ENCODE assay signal across 29 cellular contexts in the genomic region with DNA sequence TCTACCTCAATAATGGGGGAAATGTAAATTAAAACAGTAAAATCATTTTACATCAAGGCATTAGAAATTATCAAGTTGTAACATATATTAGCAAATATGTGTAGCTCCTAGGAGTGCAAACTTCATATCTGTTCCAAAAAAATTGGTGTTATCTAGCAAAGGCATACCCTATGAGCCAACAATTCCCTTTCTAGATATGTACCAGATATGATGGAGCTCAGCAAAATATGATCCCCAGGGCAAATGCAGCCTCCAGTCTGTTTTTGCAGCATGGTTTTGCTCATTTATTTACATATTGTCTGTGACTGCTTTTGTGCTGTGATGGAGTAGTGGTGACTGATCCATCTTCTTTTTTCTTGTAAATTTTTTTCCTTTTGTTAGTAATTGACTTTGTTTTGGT.
"Had no signal": no experiment of that assay in that cellular context is flagged by ENCODE, and none has a peak within 500 bp of the region (broad histone marks: within the 10 kb centered on the region; RNA-seq: fewer than 3 reads in every experiment).

No MANE protein-coding gene starts in this region.

- H3K27ac ChIP-seq: breast epithelium, esophagus squamous epithelium, gastrocnemius medialis, neural progenitor cell, stomach, suprapubic skin, tibial nerve, VCaP had no signal

- H3K4me3 ChIP-seq: breast epithelium, esophagus squamous epithelium, gastrocnemius medialis, neural progenitor cell, stomach, suprapubic skin, tibial nerve had no signal

- H2AFZ ChIP-seq: neural progenitor cell had no signal

- H3K4me1 ChIP-seq: breast epithelium, esophagus squamous epithelium, gastrocnemius medialis, neural progenitor cell, stomach, suprapubic skin, tibial nerve had no signal

- H3K9me3 Mint-ChIP-seq: activated T-helper 17 cell treated with anti-CD3 and anti-CD28 coated beads, Interleukin-2, amount 50 U/mL, for 72 hours; central memory CD8-positive, alpha-beta T cell; effector memory CD8-positive, alpha-beta T cell; mesothelial cell of epicardium; naive thymus-derived CD8-positive, alpha-beta T cell; neural progenitor cell; stimulated activated memory B cell treated with anti-CD40 and anti-IgM and Interleukin-4, amounts not matched to agents 10 μg/mL and 1 μg/mL and 100 μg/mL, for 72 hours had no signal

- H3K36me3 ChIP-seq: breast epithelium had no signal

- H3K4me2 ChIP-seq: neural progenitor cell had no signal

- ATAC-seq: activated CD8-positive, alpha-beta T cell treated with anti-CD3 and anti-CD28 coated beads, Interleukin-2, amount 10 ng/mL, durations not matched to agents 7 days and 5 days; activated T-helper 17 cell treated with anti-CD3 and anti-CD28 coated beads, Interleukin-2, amount 50 U/mL, for 72 hours; effector memory CD8-positive, alpha-beta T cell; gastrocnemius medialis; left ventricle myocardium superior; naive thymus-derived CD8-positive, alpha-beta T cell; sciatic nerve; stimulated activated memory B cell treated with anti-CD40 and anti-IgM and Interleukin-4, amounts not matched to agents 10 μg/mL and 1 μg/mL and 100 μg/mL, for 72 hours had no signal

- H3K9ac ChIP-seq: neural progenitor cell had no signal

- FAIRE-seq: colon, small intestine had no signal

- H3K27me3 Mint-ChIP-seq: activated naive CD8-positive, alpha-beta T cell; activated T-helper 17 cell treated with anti-CD3 and anti-CD28 coated beads, Interleukin-2, amount 50 U/mL, for 72 hours; central memory CD8-positive, alpha-beta T cell; effector memory CD8-positive, alpha-beta T cell; naive thymus-derived CD8-positive, alpha-beta T cell; stimulated activated memory B cell treated with anti-CD40 and anti-IgM and Interleukin-4, amounts not matched to agents 10 μg/mL and 1 μg/mL and 100 μg/mL, for 72 hours had no signal

- H3K9me3 ChIP-seq: breast epithelium, esophagus squamous epithelium, gastrocnemius medialis, stomach, suprapubic skin, tibial nerve had no signal

- H3K4me1 Mint-ChIP-seq: mesothelial cell of epicardium, neural progenitor cell had no signal

- H3K27me3 ChIP-seq: breast epithelium, esophagus squamous epithelium, gastrocnemius medialis, neural progenitor cell, stomach, suprapubic skin, tibial nerve had no signal

- H3K27ac Mint-ChIP-seq: activated CD8-positive, alpha-beta T cell treated with anti-CD3 and anti-CD28 coated beads, Interleukin-2, amount 10 ng/mL, durations not matched to agents 7 days and 5 days; activated naive CD8-positive, alpha-beta T cell; activated T-helper 17 cell treated with anti-CD3 and anti-CD28 coated beads, Interleukin-2, amount 50 U/mL, for 72 hours; effector memory CD8-positive, alpha-beta T cell; mesothelial cell of epicardium; naive thymus-derived CD8-positive, alpha-beta T cell; neural progenitor cell; stimulated activated memory B cell treated with anti-CD40 and anti-IgM and Interleukin-4, amounts not matched to agents 10 μg/mL and 1 μg/mL and 100 μg/mL, for 72 hours had no signal

- DNase-seq: activated CD4-positive, alpha-beta T cell treated with anti-CD3 and anti-CD28 coated beads for 1 hour; activated CD4-positive, alpha-beta T cell treated with anti-CD3 and anti-CD28 coated beads, Interleukin-2, amount 50 U/mL, for 1 hour; activated CD8-positive, alpha-beta T cell treated with anti-CD3 and anti-CD28 coated beads, Interleukin-2, amount 10 ng/mL, durations not matched to agents 7 days and 5 days; activated T-cell treated with anti-CD3 and anti-CD28 coated beads, Interleukin-2, amount 50 U/mL, for 1 hour; effector memory CD8-positive, alpha-beta T cell; esophagus squamous epithelium; gastrocnemius medialis; head of caudate nucleus; hypothalamus; left ventricle myocardium superior; mammary epithelial cell; naive thymus-derived CD8-positive, alpha-beta T cell; posterior cingulate gyrus; small intestine; stimulated activated CD4-positive, alpha-beta T cell treated with anti-CD3 and anti-CD28 coated beads, Interleukin-2, amount 100 ng/mL, for 24 hours; stomach; T1000 had no signal

- H3K4me3 Mint-ChIP-seq: activated CD8-positive, alpha-beta T cell treated with anti-CD3 and anti-CD28 coated beads, Interleukin-2, amount 10 ng/mL, durations not matched to agents 7 days and 5 days; activated naive CD8-positive, alpha-beta T cell; activated T-helper 17 cell treated with anti-CD3 and anti-CD28 coated beads, Interleukin-2, amount 50 U/mL, for 72 hours; central memory CD8-positive, alpha-beta T cell; effector memory CD8-positive, alpha-beta T cell; mesothelial cell of epicardium; naive thymus-derived CD8-positive, alpha-beta T cell; neural progenitor cell; stimulated activated memory B cell treated with anti-CD40 and anti-IgM and Interleukin-4, amounts not matched to agents 10 μg/mL and 1 μg/mL and 100 μg/mL, for 72 hours had no signal
